8 cellular contexts compared by ENCODE assay signal in the genomic region with DNA sequence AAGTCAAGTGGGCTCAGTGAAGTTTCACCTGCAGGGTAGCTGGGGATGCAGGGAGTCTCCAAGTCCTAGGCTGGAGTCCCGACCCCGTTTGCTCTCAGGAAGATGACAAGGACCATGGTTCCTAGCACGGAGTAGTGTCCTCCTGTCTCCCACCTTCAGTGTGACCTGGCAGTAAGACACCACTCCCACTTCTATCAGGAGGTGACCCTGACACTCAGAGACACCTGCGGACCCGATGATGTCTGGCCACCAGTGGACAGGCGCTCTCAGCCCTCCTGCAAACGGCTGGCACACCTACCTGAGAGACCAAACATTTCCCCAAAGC. TPM values are rescaled to one million over a fixed set of nuclear protein-coding genes. Genes with fewer than 3 reads are reported as not detected.
DNase-seq lines count a peak whose midpoint lies in the region; ATAC-seq lines count a peak whose summit lies in the region.

No MANE protein-coding gene starts in this region.

- H3K9me3 ChIP-seq in iPS-20b (ENCODE audit: insufficient read depth, low read depth, low read length) = no peaks in the 10 kb centered on the region
- H3K9me3 ChIP-seq in subcutaneous abdominal adipose tissue (ENCODE audit: control insufficient read depth in 5 of 5, low read length in 5 of 5) = no peaks in the 10 kb centered on the region

- H3K36me3 ChIP-seq in iPS-20b (ENCODE audit: insufficient read depth, low read depth, low read length) (peaks cover 18% of the 10 kb centered on the region; the same call in 1 of the 2 replicates), subcutaneous abdominal adipose tissue (ENCODE audit: control insufficient read depth in 5 of 5, insufficient read depth in 5 of 5, low read length in 5 of 5) (peaks cover 7 to 42% (median 25%) of the 10 kb centered on the region in 5 donors)

- H3K36me3 Mint-ChIP-seq in activated CD4-positive, alpha-beta T cell treated with anti-CD3 and anti-CD28 coated beads, Interleukin-2, amount 10 ng/mL, durations not matched to agents 24 days and 14 days (ENCODE audit: low read depth) = peaks cover 28% of the 10 kb centered on the region
- H3K36me3 Mint-ChIP-seq in activated T-helper 1 cell treated with anti-CD3 and anti-CD28 coated beads, Interleukin-12 subunit alpha, Interleukin-12 subunit beta, Interleukin-2, Interleukin-4 antibody, amounts not matched to agents 30 ng/mL and 10 ng/mL and 1 ng/mL, durations not matched to agents 14 hours and 24 hours and 36 hours (ENCODE audit: low read depth) = peaks cover 35% of the 10 kb centered on the region

- peaks cover 15% of the 10 kb centered on the region; the same call in 1 of the 2 replicates for H3K4me1 ChIP-seq in iPS-20b (ENCODE audit: insufficient read depth, low read length)
- peaks cover 3 to 46% (median 40%) of the 10 kb centered on the region in 5 donors for H3K4me1 ChIP-seq in subcutaneous abdominal adipose tissue (ENCODE audit: control insufficient read depth in 5 of 5, insufficient read depth in 5 of 5, low read length in 5 of 5)

- DNase-seq in activated CD4-positive, alpha-beta T cell treated with anti-CD3 and anti-CD28 coated beads, Interleukin-2, amount 10 ng/mL, durations not matched to agents 24 days and 14 days = peak; percentile 72
- DNase-seq in activated CD4-positive, alpha-beta T cell treated with anti-CD3 and anti-CD28 coated beads, Interleukin-2, amount 50 U/mL, for 1 hour = no peak
- DNase-seq in activated T-helper 1 cell treated with anti-CD3 and anti-CD28 coated beads, Interleukin-12 subunit alpha, Interleukin-12 subunit beta, Interleukin-2, Interleukin-4 antibody, amounts not matched to agents 30 ng/mL and 10 ng/mL and 1 ng/mL, durations not matched to agents 14 hours and 24 hours and 36 hours (ENCODE audit: low spot score) = no peak
- DNase-seq in NCI-H1092 (lab: John Stamatoyannopoulos, UW) = no peak

- peak overlapping the region; percentile 73; the same call in 1 of the 2 replicates for H3K9ac ChIP-seq in iPS-20b (ENCODE audit: low read depth, low read length)
- H3K9ac ChIP-seq in subcutaneous abdominal adipose tissue (ENCODE audit: low read length in 5 of 5) = peak overlapping the region; percentile 96 to 100 (median 100)

- peak overlapping the region; percentile 93 for H3K27ac Mint-ChIP-seq in activated CD4-positive, alpha-beta T cell treated with anti-CD3 and anti-CD28 coated beads, Interleukin-2, amount 10 ng/mL, durations not matched to agents 24 days and 14 days
- H3K27ac Mint-ChIP-seq in activated T-helper 1 cell treated with anti-CD3 and anti-CD28 coated beads, Interleukin-12 subunit alpha, Interleukin-12 subunit beta, Interleukin-2, Interleukin-4 antibody, amounts not matched to agents 30 ng/mL and 10 ng/mL and 1 ng/mL, durations not matched to agents 14 hours and 24 hours and 36 hours = peak overlapping the region; percentile 91

- no peaks in the 10 kb centered on the region for H3K9me3 Mint-ChIP-seq in activated CD4-positive, alpha-beta T cell treated with anti-CD3 and anti-CD28 coated beads, Interleukin-2, amount 10 ng/mL, durations not matched to agents 24 days and 14 days
- no peaks in the 10 kb centered on the region for H3K9me3 Mint-ChIP-seq in activated T-helper 1 cell treated with anti-CD3 and anti-CD28 coated beads, Interleukin-12 subunit alpha, Interleukin-12 subunit beta, Interleukin-2, Interleukin-4 antibody, amounts not matched to agents 30 ng/mL and 10 ng/mL and 1 ng/mL, durations not matched to agents 14 hours and 24 hours and 36 hours

- no peaks in the 10 kb centered on the region for H3K27me3 Mint-ChIP-seq in activated CD4-positive, alpha-beta T cell treated with anti-CD3 and anti-CD28 coated beads, Interleukin-2, amount 10 ng/mL, durations not matched to agents 24 days and 14 days
- no peaks in the 10 kb centered on the region for H3K27me3 Mint-ChIP-seq in activated T-helper 1 cell treated with anti-CD3 and anti-CD28 coated beads, Interleukin-12 subunit alpha, Interleukin-12 subunit beta, Interleukin-2, Interleukin-4 antibody, amounts not matched to agents 30 ng/mL and 10 ng/mL and 1 ng/mL, durations not matched to agents 14 hours and 24 hours and 36 hours (ENCODE audit: insufficient read depth)

- no peak overlapping the region for H3K27ac ChIP-seq in iPS-20b (ENCODE audit: low read length)
- H3K27ac ChIP-seq in subcutaneous abdominal adipose tissue (ENCODE audit: low read depth, low read length) = peak overlapping the region; percentile 99

- H3K27me3 ChIP-seq in iPS-20b (ENCODE audit: insufficient read depth, low read length) (no peaks in the 10 kb centered on the region), subcutaneous abdominal adipose tissue (ENCODE audit: control insufficient read depth in 5 of 5, insufficient read depth in 4 of 5, low read length in 5 of 5) (no peaks in the 10 kb centered on the region)

- H3K4me3 Mint-ChIP-seq in activated CD4-positive, alpha-beta T cell treated with anti-CD3 and anti-CD28 coated beads, Interleukin-2, amount 10 ng/mL, durations not matched to agents 24 days and 14 days = peak overlapping the region; percentile 84
- H3K4me3 Mint-ChIP-seq in activated T-helper 1 cell treated with anti-CD3 and anti-CD28 coated beads, Interleukin-12 subunit alpha, Interleukin-12 subunit beta, Interleukin-2, Interleukin-4 antibody, amounts not matched to agents 30 ng/mL and 10 ng/mL and 1 ng/mL, durations not matched to agents 14 hours and 24 hours and 36 hours = peak overlapping the region; percentile 87

- no peak for ATAC-seq in HG03460 (IDR thresholded peaks at IDR 0.05; ENCODE audit: unreplicated experiment)
- ATAC-seq in HG03045 (IDR thresholded peaks at IDR 0.05; ENCODE audit: unreplicated experiment) = no peak

- H3K4me3 ChIP-seq in iPS-20b (ENCODE audit: low read length) = peak overlapping the region; percentile 86
- peak overlapping the region; percentile 93 to 100 (median 99) for H3K4me3 ChIP-seq in subcutaneous abdominal adipose tissue (ENCODE audit: low read depth in 1 of 5, low read length in 5 of 5)

- intact Hi-C loops in activated CD4-positive, alpha-beta T cell treated with anti-CD3 and anti-CD28 coated beads, Interleukin-2, amount 10 ng/mL, durations not matched to agents 24 days and 14 days (cut with micrococcal nuclease) = loop anchor here (1.0 to 5.0 kb wide), 7 partner anchors 70 to 771 kb away; a partner anchor contains a TSS
- intact Hi-C loops in activated T-helper 1 cell treated with anti-CD3 and anti-CD28 coated beads, Interleukin-12 subunit alpha, Interleukin-12 subunit beta, Interleukin-2, Interleukin-4 antibody, amounts not matched to agents 30 ng/mL and 10 ng/mL and 1 ng/mL, durations not matched to agents 14 hours and 24 hours and 36 hours (cut with micrococcal nuclease) = loop anchor here (1.0 to 10.0 kb wide), 5 partner anchors 249 to 833 kb away; a partner anchor contains a TSS

- peaks cover 50% of the 10 kb centered on the region for H3K4me1 Mint-ChIP-seq in activated CD4-positive, alpha-beta T cell treated with anti-CD3 and anti-CD28 coated beads, Interleukin-2, amount 10 ng/mL, durations not matched to agents 24 days and 14 days
- peaks cover 59% of the 10 kb centered on the region for H3K4me1 Mint-ChIP-seq in activated T-helper 1 cell treated with anti-CD3 and anti-CD28 coated beads, Interleukin-12 subunit alpha, Interleukin-12 subunit beta, Interleukin-2, Interleukin-4 antibody, amounts not matched to agents 30 ng/mL and 10 ng/mL and 1 ng/mL, durations not matched to agents 14 hours and 24 hours and 36 hours (ENCODE audit: low read depth)

RNA-seq across cellular contexts. Expression of a gene that starts 1.1 kb away (rescaled TPM):
- total RNA-seq in activated CD4-positive, alpha-beta T cell treated with anti-CD3 and anti-CD28 coated beads, Interleukin-2, amount 10 ng/mL, durations not matched to agents 24 days and 14 days = 83.0 and 88.3 TPM in 2 replicates
- 78.3 and 81.0 TPM in 2 replicates for total RNA-seq in activated T-helper 1 cell treated with anti-CD3 and anti-CD28 coated beads, Interleukin-12 subunit alpha, Interleukin-12 subunit beta, Interleukin-2, Interleukin-4 antibody, amounts not matched to agents 30 ng/mL and 10 ng/mL and 1 ng/mL, durations not matched to agents 14 hours and 24 hours and 36 hours

RNA-seq across cellular contexts. Expression of a gene that starts 35.4 kb away (rescaled TPM):
- 107 and 109 TPM in 2 replicates for total RNA-seq in activated CD4-positive, alpha-beta T cell treated with anti-CD3 and anti-CD28 coated beads, Interleukin-2, amount 10 ng/mL, durations not matched to agents 24 days and 14 days
- 125 and 136 TPM in 2 replicates for total RNA-seq in activated T-helper 1 cell treated with anti-CD3 and anti-CD28 coated beads, Interleukin-12 subunit alpha, Interleukin-12 subunit beta, Interleukin-2, Interleukin-4 antibody, amounts not matched to agents 30 ng/mL and 10 ng/mL and 1 ng/mL, durations not matched to agents 14 hours and 24 hours and 36 hours
